ENCODE assay signal across 22 cellular contexts in genomic region chr7:78780560-78780959, GRCh38.
"Had no signal": no experiment of that assay in that cellular context is flagged by ENCODE, and none has a peak within 500 bp of the region (broad histone marks: within the 10 kb centered on the region; RNA-seq: fewer than 3 reads in every experiment).

No MANE protein-coding gene starts in this region.

- H3K4me3 ChIP-seq: breast epithelium had no signal

- H3K4me3 Mint-ChIP-seq: activated B cell treated with CpG ODN at 0.5 μM for 24 hours; activated CD4-positive, alpha-beta T cell treated with anti-CD3 and anti-CD28 coated beads, Interleukin-2, amount 10 ng/mL, durations not matched to agents 24 days and 14 days; activated CD8-positive, alpha-beta memory T cell treated with anti-CD3 and anti-CD28 coated beads, Interleukin-2, amount 10 ng/mL, durations not matched to agents 7 days and 5 days; activated naive CD4-positive, alpha-beta T cell treated with anti-CD3 and anti-CD28 coated beads, Interleukin-2, amount 50 U/mL, for 24 hours; activated T-cell treated with anti-CD3 and anti-CD28 coated beads, Interleukin-2, amount 50 U/mL, for 24 hours; activated T-helper 1 cell treated with anti-CD3 and anti-CD28 coated beads, Interleukin-12 subunit alpha, Interleukin-12 subunit beta, Interleukin-2, Interleukin-4 antibody, amounts not matched to agents 30 ng/mL and 10 ng/mL and 1 ng/mL, durations not matched to agents 14 hours and 24 hours and 36 hours; T-helper 17 cell had no signal

- H3K36me3 ChIP-seq: breast epithelium had no signal

- H3K27me3 ChIP-seq: breast epithelium had no signal

- H3K4me1 Mint-ChIP-seq: activated B cell treated with CpG ODN at 0.5 μM for 24 hours; activated CD4-positive, alpha-beta T cell treated with anti-CD3 and anti-CD28 coated beads, Interleukin-2, amount 10 ng/mL, durations not matched to agents 24 days and 14 days; activated CD8-positive, alpha-beta memory T cell treated with anti-CD3 and anti-CD28 coated beads, Interleukin-2, amount 10 ng/mL, durations not matched to agents 7 days and 5 days; activated naive CD4-positive, alpha-beta T cell treated with anti-CD3 and anti-CD28 coated beads, Interleukin-2, amount 50 U/mL, for 24 hours; T-helper 17 cell had no signal

- H3K9me3 ChIP-seq: breast epithelium had no signal

- H3K27ac Mint-ChIP-seq: activated B cell treated with CpG ODN at 0.5 μM for 24 hours; activated CD4-positive, alpha-beta T cell treated with anti-CD3 and anti-CD28 coated beads, Interleukin-2, amount 10 ng/mL, durations not matched to agents 24 days and 14 days; activated CD8-positive, alpha-beta memory T cell treated with anti-CD3 and anti-CD28 coated beads, Interleukin-2, amount 10 ng/mL, durations not matched to agents 7 days and 5 days; activated naive CD4-positive, alpha-beta T cell treated with anti-CD3 and anti-CD28 coated beads, Interleukin-2, amount 50 U/mL, for 24 hours; activated T-cell treated with anti-CD3 and anti-CD28 coated beads, Interleukin-2, amount 50 U/mL, for 24 hours; activated T-helper 1 cell treated with anti-CD3 and anti-CD28 coated beads, Interleukin-12 subunit alpha, Interleukin-12 subunit beta, Interleukin-2, Interleukin-4 antibody, amounts not matched to agents 30 ng/mL and 10 ng/mL and 1 ng/mL, durations not matched to agents 14 hours and 24 hours and 36 hours; T-helper 17 cell had no signal

- H3K27ac ChIP-seq: breast epithelium had no signal

- H3K27me3 Mint-ChIP-seq: activated B cell treated with CpG ODN at 0.5 μM for 24 hours; activated CD4-positive, alpha-beta T cell treated with anti-CD3 and anti-CD28 coated beads, Interleukin-2, amount 10 ng/mL, durations not matched to agents 24 days and 14 days; activated CD8-positive, alpha-beta memory T cell treated with anti-CD3 and anti-CD28 coated beads, Interleukin-2, amount 10 ng/mL, durations not matched to agents 7 days and 5 days; activated naive CD4-positive, alpha-beta T cell treated with anti-CD3 and anti-CD28 coated beads, Interleukin-2, amount 50 U/mL, for 24 hours; activated T-cell treated with anti-CD3 and anti-CD28 coated beads, Interleukin-2, amount 50 U/mL, for 24 hours; T-helper 17 cell had no signal

- H3K4me1 ChIP-seq: breast epithelium had no signal

- ATAC-seq: activated CD8-positive, alpha-beta memory T cell treated with anti-CD3 and anti-CD28 coated beads, Interleukin-2, amount 10 ng/mL, durations not matched to agents 7 days and 5 days; T-helper 17 cell had no signal

- H3K36me3 Mint-ChIP-seq: activated CD8-positive, alpha-beta memory T cell treated with anti-CD3 and anti-CD28 coated beads, Interleukin-2, amount 10 ng/mL, durations not matched to agents 7 days and 5 days; activated naive CD4-positive, alpha-beta T cell treated with anti-CD3 and anti-CD28 coated beads, Interleukin-2, amount 50 U/mL, for 24 hours had no signal

- DNase-seq: activated B cell treated with CpG ODN at 0.5 μM for 24 hours; activated CD4-positive, alpha-beta T cell treated with anti-CD3 and anti-CD28 coated beads for 1 hour; activated CD4-positive, alpha-beta T cell treated with anti-CD3 and anti-CD28 coated beads, Interleukin-2, amount 10 ng/mL, durations not matched to agents 24 days and 14 days; activated CD4-positive, alpha-beta T cell treated with anti-CD3 and anti-CD28 coated beads, Interleukin-2, amount 50 U/mL, for 48 hours; activated CD8-positive, alpha-beta memory T cell treated with anti-CD3 and anti-CD28 coated beads, Interleukin-2, amount 10 ng/mL, durations not matched to agents 7 days and 5 days; activated effector memory CD4-positive, alpha-beta T cell treated with Interleukin-2 at 50 U/mL for 16 hours; activated naive CD4-positive, alpha-beta T cell; activated T-cell treated with anti-CD3 and anti-CD28 coated beads, Interleukin-2, amount 50 U/mL, for 24 hours; aorta; caudate nucleus; KG1; NCI-H1092; NCI-H1930; NCI-H2107; NCI-H345; NCI-H510A treated with DMSO at 0.1 percent for 48 hours; SIG-M5; T-helper 17 cell; T-helper 9 cell had no signal

- H3K9me3 Mint-ChIP-seq: activated B cell treated with CpG ODN at 0.5 μM for 24 hours; activated CD4-positive, alpha-beta T cell treated with anti-CD3 and anti-CD28 coated beads, Interleukin-2, amount 10 ng/mL, durations not matched to agents 24 days and 14 days; activated naive CD4-positive, alpha-beta T cell treated with anti-CD3 and anti-CD28 coated beads, Interleukin-2, amount 50 U/mL, for 24 hours; activated T-cell treated with anti-CD3 and anti-CD28 coated beads, Interleukin-2, amount 50 U/mL, for 24 hours; activated T-helper 1 cell treated with anti-CD3 and anti-CD28 coated beads, Interleukin-12 subunit alpha, Interleukin-12 subunit beta, Interleukin-2, Interleukin-4 antibody, amounts not matched to agents 30 ng/mL and 10 ng/mL and 1 ng/mL, durations not matched to agents 14 hours and 24 hours and 36 hours had no signal
